Comparison of ENCODE assay signal across 8 cellular contexts in genomic region chr6:145028144-145028818, GRCh38.
A peak's percentile ranks its signal among the peaks of the same experiment; 100 is the strongest.
DNase-seq lines count a peak whose midpoint lies in the region; ATAC-seq, FAIRE-seq and TF ChIP-seq lines count a peak whose summit lies in the region.

No MANE protein-coding gene starts in this region.

- H3K4me3 ChIP-seq in kidney (ENCODE audit: low read length in 2 of 2) (no peak overlapping the region), coronary artery (no peak overlapping the region)

- peak; percentile 76 for ATAC-seq in stimulated activated naive CD8-positive, alpha-beta T cell treated with anti-CD3 and anti-CD28 coated beads, Interleukin-15, amount 100 ng/mL, for 72 hours
- ATAC-seq in stimulated activated naive CD8-positive, alpha-beta T cell treated with anti-CD3 and anti-CD28 coated beads, Interleukin-15, Interleukin-2, amounts not matched to agents 100 U/mL and 50 U/mL, for 24 hours = no peak
- peak; percentile 54 for ATAC-seq in HG02571 (IDR thresholded peaks at IDR 0.05; ENCODE audit: unreplicated experiment)

- DNase-seq in stimulated activated naive CD8-positive, alpha-beta T cell treated with anti-CD3 and anti-CD28 coated beads, Interleukin-15, amount 100 ng/mL, for 72 hours = no peak
- no peak for DNase-seq in stimulated activated naive CD8-positive, alpha-beta T cell treated with anti-CD3 and anti-CD28 coated beads, Interleukin-15, Interleukin-2, amounts not matched to agents 100 U/mL and 50 U/mL, for 24 hours
- DNase-seq in NCI-H1436 treated with DMSO at 0.1 percent for 48 hours (lab: John Stamatoyannopoulos, UW) (peak; percentile 43), amniotic epithelial cell (ENCODE audit: low read depth) (peak; percentile 11), kidney (no peak), NK-92 (lab: John Stamatoyannopoulos, UW; ENCODE audit: unreplicated experiment) (no peak), coronary artery (ENCODE audit: low spot score) (no peak)

- no peak overlapping the region for H3K9ac ChIP-seq in kidney (ENCODE audit: low read length in 2 of 2)

- H3K36me3 ChIP-seq in kidney (ENCODE audit: control insufficient read depth in 1 of 2, insufficient read depth in 2 of 2, low read length in 2 of 2) = no peaks in the 10 kb centered on the region

- peaks cover 23% of the 10 kb centered on the region for H3K27me3 Mint-ChIP-seq in stimulated activated naive CD8-positive, alpha-beta T cell treated with anti-CD3 and anti-CD28 coated beads, Interleukin-15, amount 100 ng/mL, for 72 hours

- FAIRE-seq in kidney (lab: Jason Lieb, UNC) = peak; percentile 33

- no peak overlapping the region for H3K4me3 Mint-ChIP-seq in stimulated activated naive CD8-positive, alpha-beta T cell treated with anti-CD3 and anti-CD28 coated beads, Interleukin-15, amount 100 ng/mL, for 72 hours

- H3K4me1 ChIP-seq in kidney (ENCODE audit: control insufficient read depth in 1 of 2, insufficient read depth in 1 of 2, low read depth in 1 of 2, low read length in 2 of 2) = no peaks in the 10 kb centered on the region

- TF ChIP-seq CTCF in kidney (IDR thresholded peaks at IDR 0.05; ENCODE audit: borderline replicate concordance, extremely low read depth, insufficient read depth) (no peak), coronary artery (IDR thresholded peaks at IDR 0.05) (no peak)

- no peak overlapping the region for H3K27ac Mint-ChIP-seq in stimulated activated naive CD8-positive, alpha-beta T cell treated with anti-CD3 and anti-CD28 coated beads, Interleukin-15, amount 100 ng/mL, for 72 hours

- intact Hi-C loops in kidney (cut with DNase I) = no loop called here

- H3K9me3 Mint-ChIP-seq in stimulated activated naive CD8-positive, alpha-beta T cell treated with anti-CD3 and anti-CD28 coated beads, Interleukin-15, amount 100 ng/mL, for 72 hours = no peaks in the 10 kb centered on the region

- H3K27ac ChIP-seq in kidney (ENCODE audit: low read depth in 2 of 2, low read length in 2 of 2) (no peak overlapping the region), coronary artery (no peak overlapping the region)

- H3K4me1 Mint-ChIP-seq in stimulated activated naive CD8-positive, alpha-beta T cell treated with anti-CD3 and anti-CD28 coated beads, Interleukin-15, amount 100 ng/mL, for 72 hours = no peaks in the 10 kb centered on the region

- H3K9me3 ChIP-seq in kidney (ENCODE audit: control insufficient read depth in 1 of 2, low read length in 2 of 2) = no peaks in the 10 kb centered on the region

Comparison
In these comparisons a context has a peak if more than half of its experiments do, and no peak if none do; other contexts are left out.
1. DNase-seq: peak in NCI-H1436 treated with DMSO at 0.1 percent for 48 hours (single experiment) and amniotic epithelial cell (single experiment); none in stimulated activated naive CD8-positive, alpha-beta T cell treated with anti-CD3 and anti-CD28 coated beads, Interleukin-15, amount 100 ng/mL, for 72 hours (0 of 2), stimulated activated naive CD8-positive, alpha-beta T cell treated with anti-CD3 and anti-CD28 coated beads, Interleukin-15, Interleukin-2, amounts not matched to agents 100 U/mL and 50 U/mL, for 24 hours (single experiment), kidney (single experiment), NK-92 (single experiment) and coronary artery (single experiment).